In the genomic region with DNA sequence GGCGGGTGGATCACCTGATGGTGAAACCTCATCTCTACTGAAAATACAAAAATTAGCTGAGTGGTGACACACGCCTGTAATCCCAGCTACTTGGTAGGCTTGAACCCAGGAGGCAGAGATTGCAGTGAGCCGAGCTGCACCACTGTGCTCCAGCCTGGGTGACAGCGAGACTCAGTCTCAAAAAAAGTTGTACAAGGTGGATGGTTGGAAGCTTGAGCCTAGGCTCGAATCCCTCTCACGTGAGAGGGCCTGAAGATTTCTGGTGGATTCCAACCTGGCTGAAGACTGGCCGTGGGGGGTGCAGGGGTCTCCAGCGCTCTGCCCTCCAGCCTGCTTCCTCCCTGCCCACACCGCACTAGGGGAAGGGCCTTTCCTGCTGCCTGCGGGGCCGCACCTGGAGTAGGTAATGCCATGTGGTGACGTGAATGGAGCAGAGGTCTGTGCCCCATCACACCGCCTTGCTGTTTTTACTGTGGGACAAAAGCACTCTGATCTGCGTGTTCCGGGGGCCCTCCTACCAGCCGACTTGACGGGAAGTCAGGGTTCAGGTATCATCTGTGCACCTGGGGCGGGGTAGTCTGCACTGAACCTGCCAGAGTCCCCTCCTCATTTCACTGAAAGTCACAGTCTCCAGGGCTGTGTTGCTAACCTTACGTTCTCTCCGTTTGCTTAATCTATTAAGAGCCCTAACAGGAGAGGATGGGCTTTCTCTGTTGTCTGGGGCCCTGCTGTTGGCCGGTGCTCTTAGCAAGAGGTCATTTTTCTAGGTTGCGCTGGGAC, we compare ENCODE assay signal across 1 cellular context.
A peak's percentile ranks its signal among the peaks of the same experiment; 100 is the strongest.
TF ChIP-seq lines count a peak whose summit lies in the region.

No MANE protein-coding gene starts in this region.

TF ChIP-seq in HepG2, 621 proteins besides CTCF, POLR2A, EP300 and RAD21 (continued from another document and continues in another):
- TF ChIP-seq, protein P1, sequence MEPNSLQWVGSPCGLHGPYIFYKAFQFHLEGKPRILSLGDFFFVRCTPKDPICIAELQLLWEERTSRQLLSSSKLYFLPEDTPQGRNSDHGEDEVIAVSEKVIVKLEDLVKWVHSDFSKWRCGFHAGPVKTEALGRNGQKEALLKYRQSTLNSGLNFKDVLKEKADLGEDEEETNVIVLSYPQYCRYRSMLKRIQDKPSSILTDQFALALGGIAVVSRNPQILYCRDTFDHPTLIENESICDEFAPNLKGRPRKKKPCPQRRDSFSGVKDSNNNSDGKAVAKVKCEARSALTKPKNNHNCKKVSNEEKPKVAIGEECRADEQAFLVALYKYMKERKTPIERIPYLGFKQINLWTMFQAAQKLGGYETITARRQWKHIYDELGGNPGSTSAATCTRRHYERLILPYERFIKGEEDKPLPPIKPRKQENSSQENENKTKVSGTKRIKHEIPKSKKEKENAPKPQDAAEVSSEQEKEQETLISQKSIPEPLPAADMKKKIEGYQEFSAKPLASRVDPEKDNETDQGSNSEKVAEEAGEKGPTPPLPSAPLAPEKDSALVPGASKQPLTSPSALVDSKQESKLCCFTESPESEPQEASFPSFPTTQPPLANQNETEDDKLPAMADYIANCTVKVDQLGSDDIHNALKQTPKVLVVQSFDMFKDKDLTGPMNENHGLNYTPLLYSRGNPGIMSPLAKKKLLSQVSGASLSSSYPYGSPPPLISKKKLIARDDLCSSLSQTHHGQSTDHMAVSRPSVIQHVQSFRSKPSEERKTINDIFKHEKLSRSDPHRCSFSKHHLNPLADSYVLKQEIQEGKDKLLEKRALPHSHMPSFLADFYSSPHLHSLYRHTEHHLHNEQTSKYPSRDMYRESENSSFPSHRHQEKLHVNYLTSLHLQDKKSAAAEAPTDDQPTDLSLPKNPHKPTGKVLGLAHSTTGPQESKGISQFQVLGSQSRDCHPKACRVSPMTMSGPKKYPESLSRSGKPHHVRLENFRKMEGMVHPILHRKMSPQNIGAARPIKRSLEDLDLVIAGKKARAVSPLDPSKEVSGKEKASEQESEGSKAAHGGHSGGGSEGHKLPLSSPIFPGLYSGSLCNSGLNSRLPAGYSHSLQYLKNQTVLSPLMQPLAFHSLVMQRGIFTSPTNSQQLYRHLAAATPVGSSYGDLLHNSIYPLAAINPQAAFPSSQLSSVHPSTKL (CRISPR knock-in tag; IDR thresholded peaks at IDR 0.05) = no peak
- TF ChIP-seq, protein P2, sequence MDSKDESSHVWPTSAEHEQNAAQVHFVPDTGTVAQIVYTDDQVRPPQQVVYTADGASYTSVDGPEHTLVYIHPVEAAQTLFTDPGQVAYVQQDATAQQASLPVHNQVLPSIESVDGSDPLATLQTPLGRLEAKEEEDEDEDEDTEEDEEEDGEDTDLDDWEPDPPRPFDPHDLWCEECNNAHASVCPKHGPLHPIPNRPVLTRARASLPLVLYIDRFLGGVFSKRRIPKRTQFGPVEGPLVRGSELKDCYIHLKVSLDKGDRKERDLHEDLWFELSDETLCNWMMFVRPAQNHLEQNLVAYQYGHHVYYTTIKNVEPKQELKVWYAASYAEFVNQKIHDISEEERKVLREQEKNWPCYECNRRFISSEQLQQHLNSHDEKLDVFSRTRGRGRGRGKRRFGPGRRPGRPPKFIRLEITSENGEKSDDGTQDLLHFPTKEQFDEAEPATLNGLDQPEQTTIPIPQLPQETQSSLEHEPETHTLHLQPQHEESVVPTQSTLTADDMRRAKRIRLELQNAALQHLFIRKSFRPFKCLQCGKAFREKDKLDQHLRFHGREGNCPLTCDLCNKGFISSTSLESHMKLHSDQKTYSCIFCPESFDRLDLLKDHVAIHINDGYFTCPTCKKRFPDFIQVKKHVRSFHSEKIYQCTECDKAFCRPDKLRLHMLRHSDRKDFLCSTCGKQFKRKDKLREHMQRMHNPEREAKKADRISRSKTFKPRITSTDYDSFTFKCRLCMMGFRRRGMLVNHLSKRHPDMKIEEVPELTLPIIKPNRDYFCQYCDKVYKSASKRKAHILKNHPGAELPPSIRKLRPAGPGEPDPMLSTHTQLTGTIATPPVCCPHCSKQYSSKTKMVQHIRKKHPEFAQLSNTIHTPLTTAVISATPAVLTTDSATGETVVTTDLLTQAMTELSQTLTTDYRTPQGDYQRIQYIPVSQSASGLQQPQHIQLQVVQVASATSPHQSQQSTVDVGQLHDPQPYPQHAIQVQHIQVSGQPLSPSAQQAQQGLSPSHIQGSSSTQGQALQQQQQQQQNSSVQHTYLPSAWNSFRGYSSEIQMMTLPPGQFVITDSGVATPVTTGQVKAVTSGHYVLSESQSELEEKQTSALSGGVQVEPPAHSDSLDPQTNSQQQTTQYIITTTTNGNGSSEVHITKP (CRISPR knock-in tag; IDR thresholded peaks at IDR 0.05; ENCODE audit: low read depth) = 0 out of 2 replicates have a peak, but pooled peaks have one; percentile 6
- TF ChIP-seq KLF12 (CRISPR knock-in tag; IDR thresholded peaks at IDR 0.05; ENCODE audit: borderline replicate concordance) (no peak), U2AF2 (IDR thresholded peaks at IDR 0.05; ENCODE audit: low read depth, low read length) (no peak), NCOR1 (IDR thresholded peaks at IDR 0.05; ENCODE audit: borderline replicate concordance, low read length) (no peak; the same call in 1 of the 2 replicates), ERF (CRISPR knock-in tag; IDR thresholded peaks at IDR 0.05) (no peak; the same call in 1 of the 2 replicates), EHMT2 (IDR thresholded peaks at IDR 0.05; ENCODE audit: borderline replicate concordance, low read depth, low read length) (no peak), MTA1 (CRISPR knock-in tag; IDR thresholded peaks at IDR 0.05; ENCODE audit: borderline replicate concordance) (no peak; the same call in 1 of the 2 replicates), FOXA3 (CRISPR knock-in tag; IDR thresholded peaks at IDR 0.05) (no peak), FOXJ3 (CRISPR knock-in tag; IDR thresholded peaks at IDR 0.05; ENCODE audit: borderline replicate concordance) (no peak), ZMYM2 (CRISPR knock-in tag; IDR thresholded peaks at IDR 0.05) (no peak), RBM39 (IDR thresholded peaks at IDR 0.05; ENCODE audit: low read depth, low read length, poor library complexity, severe bottlenecking) (no peak), AGO2 (optimal IDR thresholded peaks at IDR 0.05; ENCODE audit: low read depth, low read length) (peak; percentile 97), MED1 (CRISPR knock-in tag; IDR thresholded peaks at IDR 0.05) (no peak), ZNF317 (CRISPR knock-in tag; IDR thresholded peaks at IDR 0.05) (0 out of 2 replicates have a peak, but pooled peaks have one; percentile 57), REL (CRISPR knock-in tag; conservative IDR thresholded peaks at IDR 0.05) (0 out of 2 replicates have a peak, but pooled peaks have one; percentile 48), FOXK2 (IDR thresholded peaks at IDR 0.05) (no peak), HMG20A (CRISPR knock-in tag; IDR thresholded peaks at IDR 0.05; ENCODE audit: borderline replicate concordance) (no peak), HMGA1 (CRISPR knock-in tag; conservative IDR thresholded peaks at IDR 0.05) (no peak), ZNF207 (IDR thresholded peaks at IDR 0.05; ENCODE audit: borderline replicate concordance) (no peak), TGIF2 (CRISPR knock-in tag; IDR thresholded peaks at IDR 0.05) (no peak; the same call in 1 of the 2 replicates), GTF2F1 (IDR thresholded peaks at IDR 0.05; ENCODE audit: low read length) (no peak), TBL1XR1 (IDR thresholded peaks at IDR 0.05; ENCODE audit: borderline replicate concordance, low read length, partially characterized antibody) (no peak)
- TF ChIP-seq, protein P3, sequence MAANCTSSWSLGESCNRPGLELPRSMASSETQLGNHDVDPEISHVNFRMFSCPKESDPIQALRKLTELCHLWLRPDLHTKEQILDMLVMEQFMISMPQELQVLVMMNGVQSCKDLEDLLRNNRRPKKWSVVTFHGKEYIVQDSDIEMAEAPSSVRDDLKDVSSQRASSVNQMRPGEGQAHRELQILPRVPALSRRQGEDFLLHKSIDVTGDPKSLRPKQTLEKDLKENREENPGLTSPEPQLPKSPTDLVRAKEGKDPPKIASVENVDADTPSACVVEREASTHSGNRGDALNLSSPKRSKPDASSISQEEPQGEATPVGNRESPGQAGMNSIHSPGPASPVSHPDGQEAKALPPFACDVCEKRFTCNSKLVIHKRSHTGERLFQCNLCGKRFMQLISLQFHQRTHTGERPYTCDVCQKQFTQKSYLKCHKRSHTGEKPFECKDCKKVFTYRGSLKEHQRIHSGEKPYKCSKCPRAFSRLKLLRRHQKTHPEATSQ (CRISPR knock-in tag; IDR thresholded peaks at IDR 0.05; ENCODE audit: borderline replicate concordance) = 0 out of 2 replicates have a peak, but pooled peaks have one; percentile 67
- TF ChIP-seq, protein P4, sequence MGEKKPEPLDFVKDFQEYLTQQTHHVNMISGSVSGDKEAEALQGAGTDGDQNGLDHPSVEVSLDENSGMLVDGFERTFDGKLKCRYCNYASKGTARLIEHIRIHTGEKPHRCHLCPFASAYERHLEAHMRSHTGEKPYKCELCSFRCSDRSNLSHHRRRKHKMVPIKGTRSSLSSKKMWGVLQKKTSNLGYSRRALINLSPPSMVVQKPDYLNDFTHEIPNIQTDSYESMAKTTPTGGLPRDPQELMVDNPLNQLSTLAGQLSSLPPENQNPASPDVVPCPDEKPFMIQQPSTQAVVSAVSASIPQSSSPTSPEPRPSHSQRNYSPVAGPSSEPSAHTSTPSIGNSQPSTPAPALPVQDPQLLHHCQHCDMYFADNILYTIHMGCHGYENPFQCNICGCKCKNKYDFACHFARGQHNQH (CRISPR knock-in tag; IDR thresholded peaks at IDR 0.05) = no peak
- TF ChIP-seq, protein P5, sequence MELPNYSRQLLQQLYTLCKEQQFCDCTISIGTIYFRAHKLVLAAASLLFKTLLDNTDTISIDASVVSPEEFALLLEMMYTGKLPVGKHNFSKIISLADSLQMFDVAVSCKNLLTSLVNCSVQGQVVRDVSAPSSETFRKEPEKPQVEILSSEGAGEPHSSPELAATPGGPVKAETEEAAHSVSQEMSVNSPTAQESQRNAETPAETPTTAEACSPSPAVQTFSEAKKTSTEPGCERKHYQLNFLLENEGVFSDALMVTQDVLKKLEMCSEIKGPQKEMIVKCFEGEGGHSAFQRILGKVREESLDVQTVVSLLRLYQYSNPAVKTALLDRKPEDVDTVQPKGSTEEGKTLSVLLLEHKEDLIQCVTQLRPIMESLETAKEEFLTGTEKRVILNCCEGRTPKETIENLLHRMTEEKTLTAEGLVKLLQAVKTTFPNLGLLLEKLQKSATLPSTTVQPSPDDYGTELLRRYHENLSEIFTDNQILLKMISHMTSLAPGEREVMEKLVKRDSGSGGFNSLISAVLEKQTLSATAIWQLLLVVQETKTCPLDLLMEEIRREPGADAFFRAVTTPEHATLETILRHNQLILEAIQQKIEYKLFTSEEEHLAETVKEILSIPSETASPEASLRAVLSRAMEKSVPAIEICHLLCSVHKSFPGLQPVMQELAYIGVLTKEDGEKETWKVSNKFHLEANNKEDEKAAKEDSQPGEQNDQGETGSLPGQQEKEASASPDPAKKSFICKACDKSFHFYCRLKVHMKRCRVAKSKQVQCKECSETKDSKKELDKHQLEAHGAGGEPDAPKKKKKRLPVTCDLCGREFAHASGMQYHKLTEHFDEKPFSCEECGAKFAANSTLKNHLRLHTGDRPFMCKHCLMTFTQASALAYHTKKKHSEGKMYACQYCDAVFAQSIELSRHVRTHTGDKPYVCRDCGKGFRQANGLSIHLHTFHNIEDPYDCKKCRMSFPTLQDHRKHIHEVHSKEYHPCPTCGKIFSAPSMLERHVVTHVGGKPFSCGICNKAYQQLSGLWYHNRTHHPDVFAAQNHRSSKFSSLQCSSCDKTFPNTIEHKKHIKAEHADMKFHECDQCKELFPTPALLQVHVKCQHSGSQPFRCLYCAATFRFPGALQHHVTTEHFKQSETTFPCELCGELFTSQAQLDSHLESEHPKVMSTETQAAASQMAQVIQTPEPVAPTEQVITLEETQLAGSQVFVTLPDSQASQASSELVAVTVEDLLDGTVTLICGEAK (IDR thresholded peaks at IDR 0.05) = no peak
- TF ChIP-seq, protein P5 (CRISPR knock-in tag; IDR thresholded peaks at IDR 0.05) = no peak
- TF ChIP-seq, protein P6, sequence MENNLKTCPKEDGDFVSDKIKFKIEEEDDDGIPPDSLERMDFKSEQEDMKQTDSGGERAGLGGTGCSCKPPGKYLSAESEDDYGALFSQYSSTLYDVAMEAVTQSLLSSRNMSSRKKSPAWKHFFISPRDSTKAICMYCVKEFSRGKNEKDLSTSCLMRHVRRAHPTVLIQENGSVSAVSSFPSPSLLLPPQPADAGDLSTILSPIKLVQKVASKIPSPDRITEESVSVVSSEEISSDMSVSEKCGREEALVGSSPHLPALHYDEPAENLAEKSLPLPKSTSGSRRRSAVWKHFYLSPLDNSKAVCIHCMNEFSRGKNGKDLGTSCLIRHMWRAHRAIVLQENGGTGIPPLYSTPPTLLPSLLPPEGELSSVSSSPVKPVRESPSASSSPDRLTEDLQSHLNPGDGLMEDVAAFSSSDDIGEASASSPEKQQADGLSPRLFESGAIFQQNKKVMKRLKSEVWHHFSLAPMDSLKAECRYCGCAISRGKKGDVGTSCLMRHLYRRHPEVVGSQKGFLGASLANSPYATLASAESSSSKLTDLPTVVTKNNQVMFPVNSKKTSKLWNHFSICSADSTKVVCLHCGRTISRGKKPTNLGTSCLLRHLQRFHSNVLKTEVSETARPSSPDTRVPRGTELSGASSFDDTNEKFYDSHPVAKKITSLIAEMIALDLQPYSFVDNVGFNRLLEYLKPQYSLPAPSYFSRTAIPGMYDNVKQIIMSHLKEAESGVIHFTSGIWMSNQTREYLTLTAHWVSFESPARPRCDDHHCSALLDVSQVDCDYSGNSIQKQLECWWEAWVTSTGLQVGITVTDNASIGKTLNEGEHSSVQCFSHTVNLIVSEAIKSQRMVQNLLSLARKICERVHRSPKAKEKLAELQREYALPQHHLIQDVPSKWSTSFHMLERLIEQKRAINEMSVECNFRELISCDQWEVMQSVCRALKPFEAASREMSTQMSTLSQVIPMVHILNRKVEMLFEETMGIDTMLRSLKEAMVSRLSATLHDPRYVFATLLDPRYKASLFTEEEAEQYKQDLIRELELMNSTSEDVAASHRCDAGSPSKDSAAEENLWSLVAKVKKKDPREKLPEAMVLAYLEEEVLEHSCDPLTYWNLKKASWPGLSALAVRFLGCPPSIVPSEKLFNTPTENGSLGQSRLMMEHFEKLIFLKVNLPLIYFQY (CRISPR knock-in tag; IDR thresholded peaks at IDR 0.05; ENCODE audit: borderline replicate concordance) = no peak
